Comparison of ENCODE assay signal across 19 cellular contexts in genomic region chr21:25760061-25760460, GRCh38.
"Had no signal": no experiment of that assay in that cellular context is flagged by ENCODE, and none has a peak within 500 bp of the region (broad histone marks: within the 10 kb centered on the region; RNA-seq: fewer than 3 reads in every experiment).

No MANE protein-coding gene starts in this region.

- H3K4me3 ChIP-seq: colonic mucosa, esophagus squamous epithelium, left lung, lower lobe of right lung, psoas muscle, right lobe of liver, stomach, thoracic aorta had no signal

- H3K9me3 Mint-ChIP-seq: immature natural killer cell; nephron progenitor cell; stimulated activated memory B cell treated with anti-CD40 and anti-IgM and Interleukin-4, amounts not matched to agents 10 μg/mL and 1 μg/mL and 100 μg/mL, for 72 hours had no signal

- H3K27me3 ChIP-seq: colonic mucosa, esophagus squamous epithelium, foreskin keratinocyte, left lung, right lobe of liver, stomach had no signal

- H3K4me3 Mint-ChIP-seq: immature natural killer cell; nephron progenitor cell; stimulated activated memory B cell treated with anti-CD40 and anti-IgM and Interleukin-4, amounts not matched to agents 10 μg/mL and 1 μg/mL and 100 μg/mL, for 72 hours had no signal

- H3K27ac ChIP-seq: colonic mucosa, esophagus squamous epithelium, foreskin keratinocyte, left lung, lower lobe of right lung, psoas muscle, right lobe of liver, stomach, thoracic aorta had no signal

- H3K27me3 Mint-ChIP-seq: stimulated activated memory B cell treated with anti-CD40 and anti-IgM and Interleukin-4, amounts not matched to agents 10 μg/mL and 1 μg/mL and 100 μg/mL, for 72 hours had no signal

- H3K9me3 ChIP-seq: colonic mucosa, esophagus squamous epithelium, left lung, lower lobe of right lung, psoas muscle, right lobe of liver, stomach, thoracic aorta had no signal

- H3K36me3 ChIP-seq: colonic mucosa had no signal

- H3K4me1 Mint-ChIP-seq: nephron progenitor cell had no signal

- DNase-seq: colonic mucosa; dermis blood vessel endothelial cell; esophagus squamous epithelium; foreskin keratinocyte; immature natural killer cell; left lung; lower lobe of right lung; midbrain; nephron progenitor cell; psoas muscle; retina; right lobe of liver; stimulated activated CD4-positive, alpha-beta T cell treated with anti-CD3 and anti-CD28 coated beads, Interleukin-4, amount 100 ng/mL, for 1 hour; stimulated activated CD8-positive, alpha-beta memory T cell treated with anti-CD3 and anti-CD28 coated beads, Interleukin-4, amount 100 ng/mL, for 48 hours; stomach; substantia nigra; trophoblast cell had no signal

- ATAC-seq: foreskin keratinocyte; left lung; lower lobe of right lung; psoas muscle; right lobe of liver; stimulated activated memory B cell treated with anti-CD40 and anti-IgM and Interleukin-4, amounts not matched to agents 10 μg/mL and 1 μg/mL and 100 μg/mL, for 72 hours had no signal

- H3K4me1 ChIP-seq: colonic mucosa, esophagus squamous epithelium, foreskin keratinocyte, left lung, lower lobe of right lung, psoas muscle, right lobe of liver had no signal
